Comparison of ENCODE assay signal across 18 cellular contexts in the genomic region with DNA sequence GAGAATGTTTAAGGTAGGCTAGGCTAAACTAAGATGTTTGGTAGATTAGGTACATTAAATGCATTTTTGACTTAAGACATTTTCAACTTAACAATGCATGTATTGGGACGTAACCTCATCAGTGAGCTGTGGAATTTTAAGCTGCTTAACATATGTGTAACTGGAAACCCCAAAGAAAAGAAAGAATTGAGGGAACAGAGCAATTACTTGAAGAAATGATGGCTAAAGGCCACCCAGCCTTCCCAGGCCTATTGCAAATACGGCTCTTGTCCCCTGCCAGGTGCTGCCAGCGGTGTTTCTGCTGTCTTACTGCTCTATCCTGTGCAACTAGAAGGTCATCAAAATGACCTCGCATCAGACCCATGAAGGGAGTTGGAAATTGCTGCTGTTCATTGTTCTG. TPM values are rescaled to one million over a fixed set of nuclear protein-coding genes. Genes with fewer than 3 reads are reported as not detected.
DNase-seq lines count a peak whose midpoint lies in the region; ATAC-seq, FAIRE-seq and TF ChIP-seq lines count a peak whose summit lies in the region.
"Had no signal": no experiment of that assay in that cellular context is flagged by ENCODE, and none has a peak within 500 bp of the region (broad histone marks: within the 10 kb centered on the region; RNA-seq: fewer than 3 reads in every experiment).

No MANE protein-coding gene starts in this region.

- no peak overlapping the region for H4K8ac ChIP-seq in H9 (replicated peaks; ENCODE audit: insufficient read length, low read depth, low read length)
- H4K8ac ChIP-seq in H1 (ENCODE audit: extremely low read depth, insufficient read depth, low read length) = no peak overlapping the region

- H3K4me3 ChIP-seq in CD4-positive, alpha-beta memory T cell (ENCODE audit: low read length in 2 of 2) = no peak overlapping the region
- no peak overlapping the region; a peak in 1 of 8 replicates for H3K4me3 ChIP-seq in H1 (ENCODE audit: extremely low read depth in 1 of 4, insufficient read depth in 2 of 4, low read depth in 3 of 4, low read length in 4 of 4)

- no peak for TF ChIP-seq POLR2A in H1 (IDR thresholded peaks at IDR 0.05; ENCODE audit: control extremely low read depth in 1 of 2, low read depth in 2 of 2, low read length in 2 of 2)

- H2BK12ac ChIP-seq in H9 (ENCODE audit: insufficient read length, low read depth, low read length) (no peak overlapping the region), H1 (ENCODE audit: low read depth, low read length) (0 out of 2 replicates have a peak overlapping the region, but pooled peaks have one; percentile 46)

- no peak for FAIRE-seq in H1 (lab: Jason Lieb, UNC)
- FAIRE-seq in urothelium cell line (lab: Jason Lieb, UNC) = no peak

- H3K4me1 ChIP-seq in CD4-positive, alpha-beta memory T cell (ENCODE audit: insufficient read depth, low read length) = peaks cover 51% of the 10 kb centered on the region
- peaks cover 13% of the 10 kb centered on the region for H3K4me1 ChIP-seq in H9 (ENCODE audit: insufficient read depth, low read length)
- peaks cover 5 to 14% (median 12%) of the 10 kb centered on the region in 4 experiments; a peak in 6 of 7 replicates for H3K4me1 ChIP-seq in H1 (replicated peaks in 1 of 4; ENCODE audit: control insufficient read depth in 3 of 4, insufficient read depth in 4 of 4, low read length in 3 of 4)

- intact Hi-C loops in CD4-positive, alpha-beta memory T cell (cut with micrococcal nuclease) = no loop called here

- TF ChIP-seq RAD21 in H1 (IDR thresholded peaks at IDR 0.05 in 1 of 2, conservative IDR thresholded peaks at IDR 0.05 in 1 of 2; ENCODE audit: low read depth in 2 of 2, low read length in 2 of 2) = no peak

- H3K23ac ChIP-seq in H9 (ENCODE audit: insufficient read length, low read depth, low read length) = no peak overlapping the region
- H3K23ac ChIP-seq in H1 (ENCODE audit: insufficient read length) = no peak overlapping the region

- H3K36me3 ChIP-seq in CD4-positive, alpha-beta memory T cell (ENCODE audit: insufficient read depth, low read length) = peaks cover 13% of the 10 kb centered on the region
- peaks cover 0 to 5% (median 0%) of the 10 kb centered on the region in 4 experiments; a peak in 2 of 8 replicates for H3K36me3 ChIP-seq in H1 (ENCODE audit: control insufficient read depth in 2 of 4, insufficient read depth in 4 of 4, low read length in 3 of 4)

- no peak overlapping the region for H4K91ac ChIP-seq in H9 (ENCODE audit: insufficient read length, low read depth, low read length)
- peak overlapping the region; percentile 66 for H4K91ac ChIP-seq in H1 (replicated peaks; ENCODE audit: insufficient read length, low read length)

- peak overlapping the region in 3 of 8 donors; percentile 3 to 15 (median 13) for H3K4me3 Mint-ChIP-seq in CD4-positive, alpha-beta memory T cell
- H3K4me3 Mint-ChIP-seq in H9 (peak overlapping the region in 1 of 2 experiments; percentile 18; a peak in 1 of 5 replicates), nephron progenitor cell (no peak overlapping the region)
- no peak overlapping the region for H3K4me3 Mint-ChIP-seq in activated CD8-positive, alpha-beta memory T cell treated with anti-CD3 and anti-CD28 coated beads, Interleukin-2, amount 10 ng/mL, durations not matched to agents 7 days and 5 days
- H3K4me3 Mint-ChIP-seq: CD4-positive, alpha-beta T cell had no signal

- no peak overlapping the region for H2BK20ac ChIP-seq in H9 (ENCODE audit: low read depth, low read length, poor library complexity, severe bottlenecking)
- no peak overlapping the region for H2BK20ac ChIP-seq in H1 (ENCODE audit: low read length)

- no peak overlapping the region for H3K4me2 ChIP-seq in H9 (ENCODE audit: insufficient read depth, insufficient read length, low read length)
- H3K4me2 ChIP-seq in H1 (ENCODE audit: insufficient read depth in 1 of 2, low read depth in 2 of 2, low read length in 2 of 2) = peak overlapping the region; percentile 43 to 44; a peak in 3 of 4 replicates
- H3K4me2 ChIP-seq: KMS-11 had no signal

- POLR2A ChIA-PET in CD4-positive, alpha-beta memory T cell (lab: Charles Lee; ENCODE audit: partially characterized antibody) = no interaction called here
- POLR2A ChIA-PET in H1 (lab: Charles Lee; ENCODE audit: partially characterized antibody) = interaction anchor here (1.3 kb wide), 1 partner anchor 49 kb away, joined by 3 read pairs; no protein-coding TSS in a partner anchor

- H3K14ac ChIP-seq in H9 (ENCODE audit: insufficient read depth, low read length) (peak overlapping the region; percentile 82), H1 (ENCODE audit: insufficient read length) (no peak overlapping the region)

- H2BK5ac ChIP-seq in H9 (ENCODE audit: insufficient read length, low read length) (no peak overlapping the region), H1 (ENCODE audit: low read depth, low read length) (peak overlapping the region; percentile 77; the same call in 1 of the 2 replicates)

- no CpG with 5 or more reads among the region's 4 CpGs for WGBS in H9 (ENCODE audit: extremely low coverage, insufficient read length, low lambda C conversion rate)
- 59% methylated on average over 4 of the region's 4 CpGs; no CpG with 5 or more reads in 1 of the 2 experiments for WGBS in H1 (ENCODE audit: extremely low coverage in 1 of 2, insufficient coverage in 1 of 2, insufficient read length in 1 of 2, insufficient replicate concordance in 2 of 2, low coverage in 1 of 2, low lambda C conversion rate in 2 of 2, missing lambda C conversion rate in 1 of 2), 2 experiments

- CTCF ChIA-PET in CD4-positive, alpha-beta memory T cell (lab: Charles Lee; ENCODE audit: partially characterized antibody) = no interaction called here
- CTCF ChIA-PET in H1 (lab: Charles Lee; ENCODE audit: partially characterized antibody) = interaction anchor here (1.2 to 2.2 kb wide), 2 partner anchors 8 to 17 kb away, joined by 3 to 4 read pairs; no protein-coding TSS in a partner anchor
- CTCF ChIA-PET in activated CD8-positive, alpha-beta memory T cell treated with anti-CD3 and anti-CD28 coated beads, Interleukin-2, amount 10 ng/mL, durations not matched to agents 7 days and 5 days (lab: Charles Lee) = no interaction called here

- no peak overlapping the region for H3K56ac ChIP-seq in H9 (ENCODE audit: insufficient read length, low read depth, low read length)
- no peak overlapping the region for H3K56ac ChIP-seq in H1 (replicated peaks; ENCODE audit: insufficient read length, low read depth, low read length)

- H3K79me1 ChIP-seq in H9 (ENCODE audit: insufficient read depth, low read depth, low read length, poor library complexity, severe bottlenecking) (no peaks in the 10 kb centered on the region), H1 (ENCODE audit: low read depth, low read length) (peaks cover 3% of the 10 kb centered on the region; the same call in 1 of the 2 replicates)

- H3K18ac ChIP-seq in H9 (ENCODE audit: insufficient read length, low read depth, low read length) = no peak overlapping the region
- no peak overlapping the region for H3K18ac ChIP-seq in H1 (ENCODE audit: extremely low read depth, low read length)

- H3K4ac ChIP-seq in H9 (ENCODE audit: low read depth, low read length) (no peak overlapping the region), H1 (replicated peaks; ENCODE audit: insufficient read length, low read depth, low read length) (no peak overlapping the region)

- no peaks in the 10 kb centered on the region for H3K9me3 ChIP-seq in CD4-positive, alpha-beta memory T cell (ENCODE audit: control insufficient read depth in 1 of 2, low read length in 2 of 2)
- H3K9me3 ChIP-seq in H9 (ENCODE audit: control insufficient read depth, low read depth, low read length) (no peaks in the 10 kb centered on the region), H1 (ENCODE audit: insufficient read depth in 2 of 2, low read depth in 1 of 2, low read length in 1 of 2) (no peaks in the 10 kb centered on the region)

- H3K4me1 Mint-ChIP-seq in CD4-positive, alpha-beta memory T cell = peaks cover 51 to 78% (median 65%) of the 10 kb centered on the region in 4 donors
- peaks cover 35 to 37% of the 10 kb centered on the region in 2 experiments for H3K4me1 Mint-ChIP-seq in H9
- peaks cover 45% of the 10 kb centered on the region for H3K4me1 Mint-ChIP-seq in nephron progenitor cell
- peaks cover 26% of the 10 kb centered on the region for H3K4me1 Mint-ChIP-seq in activated CD8-positive, alpha-beta memory T cell treated with anti-CD3 and anti-CD28 coated beads, Interleukin-2, amount 10 ng/mL, durations not matched to agents 7 days and 5 days

- H2BK15ac ChIP-seq in H9 (ENCODE audit: low read depth, low read length) (no peak overlapping the region), H1 (ENCODE audit: low read length) (0 out of 2 replicates have a peak overlapping the region, but pooled peaks have one; percentile 37)

- H3K23me2 ChIP-seq in H9 (ENCODE audit: insufficient read length, low read depth, low read length, poor library complexity, severe bottlenecking) = no peaks in the 10 kb centered on the region
- no peaks in the 10 kb centered on the region for H3K23me2 ChIP-seq in H1 (ENCODE audit: low read depth, low read length)

- H3K27ac Mint-ChIP-seq in CD4-positive, alpha-beta memory T cell = peak overlapping the region in 4 of 7 donors; percentile 13 to 81 (median 56)
- H3K27ac Mint-ChIP-seq in H9 (peak overlapping the region; percentile 27 to 96 (median 96)), nephron progenitor cell (peak overlapping the region; percentile 85)
- H3K27ac Mint-ChIP-seq in activated CD8-positive, alpha-beta memory T cell treated with anti-CD3 and anti-CD28 coated beads, Interleukin-2, amount 10 ng/mL, durations not matched to agents 7 days and 5 days = no peak overlapping the region
- H3K27ac Mint-ChIP-seq: CD4-positive, alpha-beta T cell had no signal

- no peak for DNase-seq in CD4-positive, alpha-beta memory T cell
- no peak for DNase-seq in H9
- DNase-seq in H1 (ENCODE audit: low read depth in 1 of 2, low spot score in 2 of 2) = no peak
- DNase-seq in nephron progenitor cell = no peak
- no peak for DNase-seq in urothelium cell line (ENCODE audit: low spot score)
- DNase-seq in DMS53 (lab: John Stamatoyannopoulos, UW) = no peak
- no peak for DNase-seq in activated CD8-positive, alpha-beta memory T cell treated with anti-CD3 and anti-CD28 coated beads, Interleukin-2, amount 10 ng/mL, durations not matched to agents 7 days and 5 days
- DNase-seq: ACHN; AML-193; Calu3; CD4-positive, alpha-beta T cell; NCI-H1048; NCI-H1436 treated with DMSO at 0.1 percent for 48 hours; NCI-H2029 treated with DMSO at 0.1 percent for 48 hours; NCI-H2171 treated with DMSO at 0.1 percent for 48 hours; NCI-H446 treated with DMSO at 0.1 percent for 48 hours had no signal

- no peak overlapping the region for H2BK120ac ChIP-seq in H9 (ENCODE audit: low read depth, low read length, poor library complexity, severe bottlenecking)
- H2BK120ac ChIP-seq in H1 (replicated peaks; ENCODE audit: low read depth, low read length) = no peak overlapping the region

- H3K27me3 ChIP-seq in CD4-positive, alpha-beta memory T cell (ENCODE audit: insufficient read depth, low read length) = no peaks in the 10 kb centered on the region
- H3K27me3 ChIP-seq in H9 (ENCODE audit: insufficient read depth, low read length) (no peaks in the 10 kb centered on the region), H1 (replicated peaks in 1 of 4; ENCODE audit: control insufficient read depth in 3 of 4, extremely low read depth in 1 of 4, insufficient read depth in 3 of 4, low read length in 3 of 4) (no peaks in the 10 kb centered on the region)

- H3K79me2 ChIP-seq in H9 (ENCODE audit: insufficient read depth, low read length) (no peaks in the 10 kb centered on the region), H1 (ENCODE audit: control insufficient read depth in 1 of 2, insufficient read depth in 2 of 2, low read length in 2 of 2) (peaks cover 0 to 45% of the 10 kb centered on the region in 2 experiments; a peak in 2 of 4 replicates)

- no peak overlapping the region for H3T11ph ChIP-seq in H9 (ENCODE audit: low read length)

- H2AFZ ChIP-seq in H9 (ENCODE audit: low read length) (no peak overlapping the region), H1 (ENCODE audit: low read length) (no peak overlapping the region)

- H4K5ac ChIP-seq in H9 (ENCODE audit: insufficient read length, low read depth, low read length) (no peak overlapping the region), H1 (ENCODE audit: insufficient read length, low read depth, low read length) (no peak overlapping the region)

- no peak for ATAC-seq in GM21619 (IDR thresholded peaks at IDR 0.05; ENCODE audit: unreplicated experiment)
- ATAC-seq in activated CD8-positive, alpha-beta memory T cell treated with anti-CD3 and anti-CD28 coated beads, Interleukin-2, amount 10 ng/mL, durations not matched to agents 7 days and 5 days = no peak

- TF ChIP-seq CTCF in H9 (conservative IDR thresholded peaks at IDR 0.05) (no peak), H1 (IDR thresholded peaks at IDR 0.05; ENCODE audit: control extremely low read depth in 1 of 3, insufficient read depth in 1 of 3, low read depth in 1 of 3, low read length in 3 of 3) (no peak), nephron progenitor cell (IDR thresholded peaks at IDR 0.05) (no peak)

- H4K20me1 ChIP-seq in H9 (ENCODE audit: control insufficient read depth, insufficient read depth, insufficient read length) (no peaks in the 10 kb centered on the region), H1 (replicated peaks in 1 of 2; ENCODE audit: control insufficient read depth in 1 of 2, insufficient read depth in 2 of 2, low read length in 2 of 2) (no peaks in the 10 kb centered on the region)

- no peaks in the 10 kb centered on the region for H3K27me3 Mint-ChIP-seq in CD4-positive, alpha-beta memory T cell
- H3K27me3 Mint-ChIP-seq in H9 (ENCODE audit: low read depth) (no peaks in the 10 kb centered on the region), nephron progenitor cell (ENCODE audit: low read depth, poor library complexity) (no peaks in the 10 kb centered on the region)
- no peaks in the 10 kb centered on the region for H3K27me3 Mint-ChIP-seq in activated CD8-positive, alpha-beta memory T cell treated with anti-CD3 and anti-CD28 coated beads, Interleukin-2, amount 10 ng/mL, durations not matched to agents 7 days and 5 days
- H3K27me3 Mint-ChIP-seq: CD4-positive, alpha-beta T cell had no signal

- H2AK5ac ChIP-seq in H9 (ENCODE audit: insufficient read length, low read length) (no peak overlapping the region), H1 (ENCODE audit: low read depth, low read length) (no peak overlapping the region)

- TF ChIP-seq EP300 in H1 (IDR thresholded peaks at IDR 0.05; ENCODE audit: borderline replicate concordance in 1 of 2, low read depth in 2 of 2, low read length in 2 of 2) = no peak

- no peak overlapping the region for H3K9ac ChIP-seq in H9 (ENCODE audit: extremely low read depth, insufficient read length, low read length)
- no peak overlapping the region for H3K9ac ChIP-seq in H1 (replicated peaks in 1 of 4; ENCODE audit: extremely low read depth in 1 of 4, low read depth in 3 of 4, low read length in 3 of 4)
- H3K9ac ChIP-seq: KMS-11 had no signal

- no peak overlapping the region for H3K27ac ChIP-seq in CD4-positive, alpha-beta memory T cell (ENCODE audit: low read depth, low read length)
- H3K27ac ChIP-seq in H9 (ENCODE audit: insufficient read length, low read depth, low read length) = peak overlapping the region; percentile 58
- no peak overlapping the region for H3K27ac ChIP-seq in H1 (ENCODE audit: low read depth, low read length)
- H3K27ac ChIP-seq: KMS-11 had no signal

- H3K9me3 Mint-ChIP-seq in CD4-positive, alpha-beta memory T cell = peaks cover 0 to 6% (median 0%) of the 10 kb centered on the region in 8 donors
- H3K9me3 Mint-ChIP-seq in H9 (peaks cover 0 to 2% of the 10 kb centered on the region in 2 experiments; a peak in 2 of 5 replicates), nephron progenitor cell (peaks cover 18% of the 10 kb centered on the region)
- H3K9me3 Mint-ChIP-seq in activated CD8-positive, alpha-beta memory T cell treated with anti-CD3 and anti-CD28 coated beads, Interleukin-2, amount 10 ng/mL, durations not matched to agents 7 days and 5 days (ENCODE audit: low read depth) = no peaks in the 10 kb centered on the region
- H3K9me3 Mint-ChIP-seq: CD4-positive, alpha-beta T cell had no signal

- H3K36me3 Mint-ChIP-seq in CD4-positive, alpha-beta memory T cell = peaks cover 42 to 54% of the 10 kb centered on the region in 2 donors
- peaks cover 5 to 21% (median 14%) of the 10 kb centered on the region in 3 experiments; a peak in 5 of 7 replicates for H3K36me3 Mint-ChIP-seq in H9 (ENCODE audit: insufficient read depth in 1 of 3, low read depth in 3 of 3)
- peaks cover 41% of the 10 kb centered on the region for H3K36me3 Mint-ChIP-seq in nephron progenitor cell (ENCODE audit: low read depth)
- peaks cover 67% of the 10 kb centered on the region for H3K36me3 Mint-ChIP-seq in activated CD8-positive, alpha-beta memory T cell treated with anti-CD3 and anti-CD28 coated beads, Interleukin-2, amount 10 ng/mL, durations not matched to agents 7 days and 5 days

RNA-seq across cellular contexts. Expression of a gene that starts 52.0 kb away (rescaled TPM):
- total RNA-seq in CD4-positive, alpha-beta memory T cell = 10 to 100 TPM; 85.0 to 94.9 TPM
- 10 to 100 TPM in 1 of 2 donors, 1 to 10 TPM in 1; 6.7 to 18.6 TPM for polyA plus RNA-seq in CD4-positive, alpha-beta memory T cell
- total RNA-seq in H9 (2021) = 14.0 and 20.9 TPM in 2 replicates
- 22.6 and 26.6 TPM in 2 replicates for total RNA-seq in H1 (2021; fragmentation: NEBNext Ultra II Directional; extraction: Animal tissue kit (Norgen Biotek cat#: 25700))
- 4.3 and 5.0 TPM in 2 replicates for polyA plus RNA-seq in H1 (2011; rRNA removed)
- polyA plus RNA-seq in H1 (2011; cell fraction: cytosol; rRNA removed) = 3.9 TPM
- polyA plus RNA-seq in H1 (2011; cell fraction: nucleus; rRNA removed) = 4.5 TPM
- polyA plus RNA-seq in H1 (2012, experiment 1 of 2) = 2.4 to 9.0 TPM (median 4.8 TPM) in 4 replicates
- 0.29 TPM for polyA plus RNA-seq in H1 (2012, experiment 2 of 2)
- polyA plus RNA-seq in H1 (2013, experiment 1 of 2) = 8.1 TPM
- polyA plus RNA-seq in H1 (2013, experiment 2 of 2) = 7.2 TPM
- polyA minus RNA-seq in H1 (2011; rRNA and poly(A)+ RNA removed) = 38.2 and 51.8 TPM in 2 replicates
- polyA minus RNA-seq in H1 (2011; cell fraction: cytosol; rRNA and poly(A)+ RNA removed) = 10.2 TPM
- 60.1 TPM for polyA minus RNA-seq in H1 (2011; cell fraction: nucleus; rRNA and poly(A)+ RNA removed)
- 10 to 100 TPM; 40.2 to 50.5 TPM for total RNA-seq in activated CD8-positive, alpha-beta memory T cell treated with anti-CD3 and anti-CD28 coated beads, Interleukin-2, amount 10 ng/mL, durations not matched to agents 7 days and 5 days
